Comparison of ENCODE assay signal across 13 cellular contexts in genomic region chr1:64932962-64933295, GRCh38. TPM values are rescaled to one million over a fixed set of nuclear protein-coding genes. Genes with fewer than 3 reads are reported as not detected.
DNase-seq lines count a peak whose midpoint lies in the region; ATAC-seq, FAIRE-seq and TF ChIP-seq lines count a peak whose summit lies in the region.
"Had no signal": no experiment of that assay in that cellular context is flagged by ENCODE, and none has a peak within 500 bp of the region (broad histone marks: within the 10 kb centered on the region; RNA-seq: fewer than 3 reads in every experiment).

No MANE protein-coding gene starts in this region.

- H3K4me2 ChIP-seq in BLaER1 (peak overlapping the region; percentile 65), OCI-LY3 (ENCODE audit: low read length) (peak overlapping the region; percentile 61)

- H3K4me1 ChIP-seq in BLaER1 (peaks cover 50% of the 10 kb centered on the region), OCI-LY3 (ENCODE audit: low read length) (peaks cover 27% of the 10 kb centered on the region), psoas muscle (peaks cover 66% of the 10 kb centered on the region)
- H3K4me1 ChIP-seq: Caco-2 had no signal

- H3K36me3 ChIP-seq in BLaER1 = peaks cover 10% of the 10 kb centered on the region
- peaks cover 5% of the 10 kb centered on the region for H3K36me3 ChIP-seq in OCI-LY3 (replicated peaks; ENCODE audit: low read depth, low read length)
- H3K36me3 ChIP-seq in psoas muscle (ENCODE audit: insufficient read depth in 1 of 2, low read depth in 1 of 2) = no peaks in the 10 kb centered on the region

- intact Hi-C loops in psoas muscle (cut with DNase I) = no loop called here

- peak overlapping the region; percentile 50 to 70 for H3K27ac Mint-ChIP-seq in effector memory CD8-positive, alpha-beta T cell
- H3K27ac Mint-ChIP-seq in activated CD8-positive, alpha-beta memory T cell treated with anti-CD3 and anti-CD28 coated beads, Interleukin-2, amount 10 ng/mL, durations not matched to agents 7 days and 5 days = no peak overlapping the region
- H3K27ac Mint-ChIP-seq: nephron progenitor cell had no signal

- H2AFZ ChIP-seq in OCI-LY3 (ENCODE audit: low read depth, low read length) = no peak overlapping the region

- no peaks in the 10 kb centered on the region for H3K27me3 Mint-ChIP-seq in effector memory CD8-positive, alpha-beta T cell
- H3K27me3 Mint-ChIP-seq in activated CD8-positive, alpha-beta memory T cell treated with anti-CD3 and anti-CD28 coated beads, Interleukin-2, amount 10 ng/mL, durations not matched to agents 7 days and 5 days = no peaks in the 10 kb centered on the region

- H3K4me3 Mint-ChIP-seq in effector memory CD8-positive, alpha-beta T cell = peak overlapping the region; percentile 13 to 30
- no peak overlapping the region for H3K4me3 Mint-ChIP-seq in activated CD8-positive, alpha-beta memory T cell treated with anti-CD3 and anti-CD28 coated beads, Interleukin-2, amount 10 ng/mL, durations not matched to agents 7 days and 5 days
- H3K4me3 Mint-ChIP-seq: nephron progenitor cell had no signal

- no peak for TF ChIP-seq CTCF in OCI-LY3 (IDR thresholded peaks at IDR 0.05; ENCODE audit: low read depth, low read length)
- TF ChIP-seq CTCF in psoas muscle (IDR thresholded peaks at IDR 0.05) = no peak

- H4K20me1 ChIP-seq in BLaER1 (peaks cover 80% of the 10 kb centered on the region), OCI-LY3 (ENCODE audit: insufficient read depth, low read length) (peaks cover 83% of the 10 kb centered on the region)

- no peak overlapping the region for H3K4me3 ChIP-seq in BLaER1
- peak overlapping the region; percentile 11; the same call in 1 of the 2 replicates for H3K4me3 ChIP-seq in OCI-LY3 (ENCODE audit: low read length)
- peak overlapping the region; percentile 31 for H3K4me3 ChIP-seq in psoas muscle
- H3K4me3 ChIP-seq: body of pancreas had no signal

- no peak for FAIRE-seq in GM12892 (lab: Jason Lieb, UNC)

- no peak for TF ChIP-seq POLR2A in GM12892 (IDR thresholded peaks at IDR 0.05; ENCODE audit: low read depth, low read length)

- WGBS in psoas muscle, 3 donors = 27 to 34% (median 29%) methylated on average over 4 of the region's 4 CpGs

- CTCF ChIA-PET in activated CD8-positive, alpha-beta memory T cell treated with anti-CD3 and anti-CD28 coated beads, Interleukin-2, amount 10 ng/mL, durations not matched to agents 7 days and 5 days (lab: Charles Lee) = no interaction called here

- H3K36me3 Mint-ChIP-seq in effector memory CD8-positive, alpha-beta T cell (ENCODE audit: insufficient read depth) = peaks cover 26% of the 10 kb centered on the region
- peaks cover 22% of the 10 kb centered on the region for H3K36me3 Mint-ChIP-seq in activated CD8-positive, alpha-beta memory T cell treated with anti-CD3 and anti-CD28 coated beads, Interleukin-2, amount 10 ng/mL, durations not matched to agents 7 days and 5 days

- H3K9me3 Mint-ChIP-seq in effector memory CD8-positive, alpha-beta T cell = peaks cover 0 to 1% of the 10 kb centered on the region in 2 donors
- no peaks in the 10 kb centered on the region for H3K9me3 Mint-ChIP-seq in activated CD8-positive, alpha-beta memory T cell treated with anti-CD3 and anti-CD28 coated beads, Interleukin-2, amount 10 ng/mL, durations not matched to agents 7 days and 5 days (ENCODE audit: low read depth)

- H3K27ac ChIP-seq in BLaER1 (no peak overlapping the region), OCI-LY3 (ENCODE audit: low read length) (no peak overlapping the region), psoas muscle (peak overlapping the region; percentile 77)

- ATAC-seq in effector memory CD8-positive, alpha-beta T cell (replicated peaks) = no peak
- no peak for ATAC-seq in psoas muscle
- ATAC-seq in activated CD8-positive, alpha-beta memory T cell treated with anti-CD3 and anti-CD28 coated beads, Interleukin-2, amount 10 ng/mL, durations not matched to agents 7 days and 5 days = no peak

- H3K9me3 ChIP-seq in BLaER1 (peaks cover 14% of the 10 kb centered on the region; the same call in 1 of the 2 replicates), OCI-LY3 (ENCODE audit: insufficient read depth, low read length) (no peaks in the 10 kb centered on the region), psoas muscle (no peaks in the 10 kb centered on the region)
- H3K9me3 ChIP-seq: body of pancreas, Caco-2 had no signal

- H3K79me2 ChIP-seq in OCI-LY3 (ENCODE audit: low read length) = peaks cover 88% of the 10 kb centered on the region

- H3K4me1 Mint-ChIP-seq in effector memory CD8-positive, alpha-beta T cell (ENCODE audit: low read depth in 2 of 2) = peaks cover 71 to 80% of the 10 kb centered on the region in 2 donors
- peaks cover 26% of the 10 kb centered on the region for H3K4me1 Mint-ChIP-seq in activated CD8-positive, alpha-beta memory T cell treated with anti-CD3 and anti-CD28 coated beads, Interleukin-2, amount 10 ng/mL, durations not matched to agents 7 days and 5 days

- H3K9ac ChIP-seq in BLaER1 = no peak overlapping the region; the same call in 1 of the 2 replicates
- H3K9ac ChIP-seq in OCI-LY3 (ENCODE audit: low read length) = no peak overlapping the region

- no peaks in the 10 kb centered on the region for H3K27me3 ChIP-seq in BLaER1
- H3K27me3 ChIP-seq in OCI-LY3 (ENCODE audit: low read depth, low read length) = no peaks in the 10 kb centered on the region
- H3K27me3 ChIP-seq in psoas muscle (ENCODE audit: insufficient read depth in 3 of 3, low read length in 2 of 3) = no peaks in the 10 kb centered on the region
- H3K27me3 ChIP-seq: body of pancreas had no signal

- no peak for DNase-seq in effector memory CD8-positive, alpha-beta T cell
- DNase-seq in psoas muscle = no peak
- DNase-seq in activated CD8-positive, alpha-beta memory T cell treated with anti-CD3 and anti-CD28 coated beads, Interleukin-2, amount 10 ng/mL, durations not matched to agents 7 days and 5 days = no peak
- no peak for DNase-seq in C1 segment of cervical spinal cord (lab: John Stamatoyannopoulos, UW)
- DNase-seq in GM12892 (ENCODE audit: insufficient read length) = no peak
- DNase-seq in amygdala (lab: John Stamatoyannopoulos, UW) = no peak
- DNase-seq: Caco-2, erythroblast, nephron progenitor cell, OCI-M1 had no signal

RNA-seq across cellular contexts. Expression of gene JAK1, which starts 33.4 kb away (rescaled TPM):
- total RNA-seq in psoas muscle = 100 to 1,000 TPM; 101 to 137 (median 119) TPM
- 10 to 100 TPM; 33.7 to 80.3 (median 34.0) TPM for polyA plus RNA-seq in psoas muscle
- total RNA-seq in activated CD8-positive, alpha-beta memory T cell treated with anti-CD3 and anti-CD28 coated beads, Interleukin-2, amount 10 ng/mL, durations not matched to agents 7 days and 5 days = 100 to 1,000 TPM; 166 to 173 TPM
- 21.8 TPM for polyA plus RNA-seq in GM12892 (2012; ENCODE audit: missing spikeins)
